ENCODE assay signal across 1 cellular context in genomic region chr10:5647507-5648240, GRCh38.
TF ChIP-seq lines count a peak whose summit lies in the region.

No MANE protein-coding gene starts in this region.

TF ChIP-seq in H1, 55 proteins besides CTCF, POLR2A, EP300 and RAD21:
- TF ChIP-seq EGR1 (IDR thresholded peaks at IDR 0.05; ENCODE audit: borderline replicate concordance, low read depth, low read length) = no peak
- TF ChIP-seq USF2 (IDR thresholded peaks at IDR 0.05; ENCODE audit: low read length) = no peak
- peak; percentile 30; the same call in 1 of the 2 replicates for TF ChIP-seq BACH1 (IDR thresholded peaks at IDR 0.05; ENCODE audit: low read length)
- TF ChIP-seq SAP30 (IDR thresholded peaks at IDR 0.05; ENCODE audit: insufficient read depth, insufficient replicate concordance, low read length) = no peak
